18 cellular contexts compared by ENCODE assay signal in genomic region chr9:112618385-112619001, GRCh38.
DNase-seq lines count a peak whose midpoint lies in the region; ATAC-seq, FAIRE-seq and TF ChIP-seq lines count a peak whose summit lies in the region.
"Had no signal": no experiment of that assay in that cellular context is flagged by ENCODE, and none has a peak within 500 bp of the region (broad histone marks: within the 10 kb centered on the region; RNA-seq: fewer than 3 reads in every experiment).

No MANE protein-coding gene starts in this region.

- in situ Hi-C loops in K562 (cut with MboI), result no loop called here

- no peaks in the 10 kb centered on the region for H3K9me3 Mint-ChIP-seq in mesothelial cell of epicardium
- H3K9me3 Mint-ChIP-seq in activated CD4-positive, alpha-beta memory T cell treated with anti-CD3 and anti-CD28 coated beads, Interleukin-2, amount 10 ng/mL, durations not matched to agents 7 days and 5 days, result no peaks in the 10 kb centered on the region
- H3K9me3 Mint-ChIP-seq: CD4-positive, alpha-beta memory T cell had no signal

- H3K9ac ChIP-seq in K562 (ENCODE audit: insufficient read depth in 1 of 2, low read depth in 2 of 2, low read length in 2 of 2), result 0 out of 4 replicates have a peak overlapping the region, but pooled peaks of 1 of the 2 experiments have one; percentile 1
- H3K9ac ChIP-seq: BLaER1 had no signal

- TF ChIP-seq POLR2A in K562 (conservative IDR thresholded peaks at IDR 0.05), result no peak

- no peak for FAIRE-seq in K562 (lab: Jason Lieb, UNC)
- FAIRE-seq: GM12878, H54, HTR-8/SVneo had no signal

- no peak overlapping the region for H2AFZ ChIP-seq in K562 (ENCODE audit: low read depth, low read length)

- H3K27me3 Mint-ChIP-seq in mesothelial cell of epicardium (ENCODE audit: low read depth), result no peaks in the 10 kb centered on the region
- no peaks in the 10 kb centered on the region for H3K27me3 Mint-ChIP-seq in activated CD4-positive, alpha-beta memory T cell treated with anti-CD3 and anti-CD28 coated beads, Interleukin-2, amount 10 ng/mL, durations not matched to agents 7 days and 5 days
- H3K27me3 Mint-ChIP-seq: CD4-positive, alpha-beta memory T cell had no signal

- H3K4me3 ChIP-seq in right atrium auricular region (no peak overlapping the region), K562 (no peak overlapping the region), upper lobe of right lung (no peak overlapping the region)
- H3K4me3 ChIP-seq: BLaER1, GM12878 had no signal

- H3K79me2 ChIP-seq in K562 (ENCODE audit: control insufficient read depth, insufficient read depth, low read length), result no peaks in the 10 kb centered on the region; the same call in 2 of the 3 replicates

- CTCF ChIA-PET in K562 (lab: Yijun Ruan, JAX; ENCODE audit: low intra/inter-chr PET ratio), result no interaction called here
- CTCF ChIA-PET in activated CD4-positive, alpha-beta memory T cell treated with anti-CD3 and anti-CD28 coated beads, Interleukin-2, amount 10 ng/mL, durations not matched to agents 7 days and 5 days (lab: Charles Lee), result no interaction called here

- intact Hi-C loops in Right ventricle myocardium inferior (cut with DNase I), result no loop called here
- intact Hi-C loops in K562 (cut with micrococcal nuclease), result no loop called here
- intact Hi-C loops in upper lobe of right lung (cut with DNase I), result no loop called here

- no peaks in the 10 kb centered on the region for H3K4me1 ChIP-seq in right atrium auricular region
- no peaks in the 10 kb centered on the region; a peak in 2 of 5 replicates for H3K4me1 ChIP-seq in K562 (replicated peaks in 1 of 2; ENCODE audit: control insufficient read depth in 2 of 2, insufficient read depth in 2 of 2, low read length in 2 of 2)
- H3K4me1 ChIP-seq in upper lobe of right lung, result no peaks in the 10 kb centered on the region

- POLR2A ChIA-PET in K562 (lab: Yijun Ruan, JAX), result interaction anchor here (1.4 kb wide), 1 partner anchor 14 kb away, joined by 5 read pairs; no protein-coding TSS in a partner anchor
- POLR2A ChIA-PET in activated CD4-positive, alpha-beta memory T cell treated with anti-CD3 and anti-CD28 coated beads, Interleukin-2, amount 10 ng/mL, durations not matched to agents 7 days and 5 days (lab: Charles Lee), result no interaction called here

- H3K4me2 ChIP-seq in K562 (ENCODE audit: insufficient read depth, low read length), result no peak overlapping the region
- H3K4me2 ChIP-seq: BLaER1 had no signal

- no peak overlapping the region for H3K4me3 Mint-ChIP-seq in mesothelial cell of epicardium
- H3K4me3 Mint-ChIP-seq in activated CD4-positive, alpha-beta memory T cell treated with anti-CD3 and anti-CD28 coated beads, Interleukin-2, amount 10 ng/mL, durations not matched to agents 7 days and 5 days, result no peak overlapping the region
- H3K4me3 Mint-ChIP-seq: CD14-positive monocyte had no signal

- 94% methylated on average over 20 of the region's 21 CpGs for WGBS in K562 (ENCODE audit: insufficient coverage, low coverage, missing lambda C conversion rate)

- peaks cover 9% of the 10 kb centered on the region for H3K36me3 Mint-ChIP-seq in mesothelial cell of epicardium
- H3K36me3 Mint-ChIP-seq in activated CD4-positive, alpha-beta memory T cell treated with anti-CD3 and anti-CD28 coated beads, Interleukin-2, amount 10 ng/mL, durations not matched to agents 7 days and 5 days (ENCODE audit: low read depth), result no peaks in the 10 kb centered on the region

- H3K9me3 ChIP-seq in right atrium auricular region (no peaks in the 10 kb centered on the region), K562 (replicated peaks; ENCODE audit: control insufficient read depth, insufficient read depth, low read depth, low read length) (no peaks in the 10 kb centered on the region), upper lobe of right lung (no peaks in the 10 kb centered on the region)
- H3K9me3 ChIP-seq: BLaER1 had no signal

- H3K27ac ChIP-seq in right atrium auricular region (no peak overlapping the region), K562 (ENCODE audit: extremely low read depth, low read depth, low read length) (no peak overlapping the region), upper lobe of right lung (no peak overlapping the region)
- H3K27ac ChIP-seq: BLaER1 had no signal

- ATAC-seq in Right ventricle myocardium inferior (no peak), K562 (no peak), upper lobe of right lung (peak; percentile 13)
- ATAC-seq: GM12878 had no signal

- TF ChIP-seq CTCF in right atrium auricular region (IDR thresholded peaks at IDR 0.05) (no peak), K562 (IDR thresholded peaks at IDR 0.05 in 2 of 3, conservative IDR thresholded peaks at IDR 0.05 in 1 of 3; ENCODE audit: insufficient read depth in 2 of 3, low read depth in 1 of 3, low read length in 3 of 3) (no peak), upper lobe of right lung (IDR thresholded peaks at IDR 0.05) (no peak), mesothelial cell of epicardium (IDR thresholded peaks at IDR 0.05; ENCODE audit: unreplicated experiment) (no peak)

- H4K20me1 ChIP-seq in K562 (replicated peaks; ENCODE audit: control insufficient read depth, insufficient read depth, low read length), result no peaks in the 10 kb centered on the region
- H4K20me1 ChIP-seq: BLaER1 had no signal

- no peak overlapping the region for H3K27ac Mint-ChIP-seq in mesothelial cell of epicardium
- H3K27ac Mint-ChIP-seq in activated CD4-positive, alpha-beta memory T cell treated with anti-CD3 and anti-CD28 coated beads, Interleukin-2, amount 10 ng/mL, durations not matched to agents 7 days and 5 days, result no peak overlapping the region
- H3K27ac Mint-ChIP-seq: CD14-positive monocyte; CD4-positive, alpha-beta memory T cell had no signal

- no peak for TF ChIP-seq RAD21 in K562 (CRISPR knock-in tag; conservative IDR thresholded peaks at IDR 0.05 in 1 of 2, IDR thresholded peaks at IDR 0.05 in 1 of 2)

- no peak for TF ChIP-seq EP300 in K562 (IDR thresholded peaks at IDR 0.05; ENCODE audit: low read length)

- H3K36me3 ChIP-seq in right atrium auricular region, result no peaks in the 10 kb centered on the region
- H3K36me3 ChIP-seq in K562 (ENCODE audit: control insufficient read depth, insufficient read depth, low read length), result peaks cover 8% of the 10 kb centered on the region; the same call in 2 of the 3 replicates
- H3K36me3 ChIP-seq in upper lobe of right lung, result no peaks in the 10 kb centered on the region

- no peaks in the 10 kb centered on the region for H3K4me1 Mint-ChIP-seq in mesothelial cell of epicardium
- H3K4me1 Mint-ChIP-seq in activated CD4-positive, alpha-beta memory T cell treated with anti-CD3 and anti-CD28 coated beads, Interleukin-2, amount 10 ng/mL, durations not matched to agents 7 days and 5 days, result peaks cover 5% of the 10 kb centered on the region

- BruUV-seq in K562 (replicated peaks; lab: Mats Ljungman, UMichigan), result no TSS peak

- H3K9me1 ChIP-seq in K562 (ENCODE audit: control insufficient read depth, insufficient read depth, low read length), result no peaks in the 10 kb centered on the region

- DNase-seq in Right ventricle myocardium inferior (ENCODE audit: missing footprints) (peak; percentile 67), right atrium auricular region (ENCODE audit: low spot score) (no peak), K562 (ENCODE audit: extremely low read depth in 1 of 4, low spot score in 3 of 4) (no peak), iPS-NIHi7 (ENCODE audit: extremely low spot score) (peak; percentile 22), upper lobe of right lung (no peak), mesothelial cell of epicardium (ENCODE audit: low spot score in 2 of 2, unreplicated experiment in 2 of 2) (no peak)
- no peak for DNase-seq in activated CD4-positive, alpha-beta T cell treated with anti-CD3 and anti-CD28 coated beads, Interleukin-2, amount 50 U/mL, for 4 hours
- DNase-seq in activated CD4-positive, alpha-beta memory T cell treated with anti-CD3 and anti-CD28 coated beads, Interleukin-2, amount 10 ng/mL, durations not matched to agents 7 days and 5 days, result no peak
- DNase-seq: 8988T; CD4-positive, alpha-beta memory T cell; DMS79 treated with DMSO at 0.1 percent for 48 hours; HCEC 1CT; IMR-90 had no signal

- no peaks in the 10 kb centered on the region for H3K27me3 ChIP-seq in right atrium auricular region
- no peaks in the 10 kb centered on the region for H3K27me3 ChIP-seq in K562 (ENCODE audit: control insufficient read depth in 2 of 2, insufficient read depth in 2 of 2, low read length in 2 of 2)
- H3K27me3 ChIP-seq in upper lobe of right lung, result no peaks in the 10 kb centered on the region
- H3K27me3 ChIP-seq: BLaER1 had no signal

TF ChIP-seq in K562, 482 proteins besides CTCF, POLR2A, EP300 and RAD21:
- no peak for TF ChIP-seq ZNF551 (CRISPR knock-in tag; IDR thresholded peaks at IDR 0.05)
- no peak for TF ChIP-seq TAF1 (IDR thresholded peaks at IDR 0.05; ENCODE audit: control insufficient read depth, extremely low read depth, insufficient read depth, low read length, severe bottlenecking)
- 0 out of 2 replicates have a peak, but pooled peaks have one; percentile 32 for TF ChIP-seq ZNF184 (CRISPR knock-in tag; IDR thresholded peaks at IDR 0.05)
- TF ChIP-seq ZBTB33 (CRISPR knock-in tag; IDR thresholded peaks at IDR 0.05), result 0 out of 2 replicates have a peak, but pooled peaks have one; percentile 33
TF ChIP-seq in K562: peak in this region for 2.

Comparison
In these comparisons a context has a peak if more than half of its experiments do, and no peak if none do; other contexts are left out.
1. DNase-seq: peak in Right ventricle myocardium inferior (single experiment) and iPS-NIHi7 (single experiment); none in right atrium auricular region (single experiment), K562 (0 of 4), upper lobe of right lung (single experiment), mesothelial cell of epicardium (0 of 2), activated CD4-positive, alpha-beta T cell treated with anti-CD3 and anti-CD28 coated beads, Interleukin-2, amount 50 U/mL, for 4 hours (0 of 2) and activated CD4-positive, alpha-beta memory T cell treated with anti-CD3 and anti-CD28 coated beads, Interleukin-2, amount 10 ng/mL, durations not matched to agents 7 days and 5 days (single experiment).